ENCODE assay signal across 1 cellular context in genomic region chr2:55553321-55553720, GRCh38.
TF ChIP-seq lines count a peak whose summit lies in the region.

No MANE protein-coding gene starts in this region.

TF ChIP-seq in K562, 482 proteins besides CTCF, POLR2A, EP300 and RAD21:
- TF ChIP-seq THAP7 (CRISPR knock-in tag; IDR thresholded peaks at IDR 0.05) (no peak), CEBPB (tag; IDR thresholded peaks at IDR 0.05) (peak; percentile 44; the same call in 1 of the 2 replicates)
TF ChIP-seq in K562: peak in this region for 1.
